ENCODE assay signal across 8 cellular contexts in genomic region chr16:2513405-2514332, GRCh38. TPM values are rescaled to one million over a fixed set of nuclear protein-coding genes. Genes with fewer than 3 reads are reported as not detected.
DNase-seq lines count a peak whose midpoint lies in the region; ATAC-seq and TF ChIP-seq lines count a peak whose summit lies in the region.

TSS of gene ATP6V0C (plus strand) at chr16:2513952. CDS start at chr16:2514104, 152 bp downstream.

- DNase-seq in NCI-H187 (lab: John Stamatoyannopoulos, UW) (peak; percentile 94 to 99), anterior cingulate cortex (lab: John Stamatoyannopoulos, UW) (peak; percentile 17 to 98 (median 89)), right cardiac atrium (peak; percentile 93 to 98 (median 97)), uterus (peak; percentile 90 to 91)

- peak in 1 of 4 experiments; percentile 21 for TF ChIP-seq CTCF in uterus (IDR thresholded peaks at IDR 0.05)

- peak; percentile 69 for ATAC-seq in GM18505 (IDR thresholded peaks at IDR 0.05; ENCODE audit: unreplicated experiment)
- ATAC-seq in HG02938 (IDR thresholded peaks at IDR 0.05; ENCODE audit: unreplicated experiment) = peak; percentile 57
- peak; percentile 80 to 89 for ATAC-seq in right cardiac atrium

- no peaks in the 10 kb centered on the region for H3K9me3 ChIP-seq in right cardiac atrium (ENCODE audit: control insufficient read depth, low read length)
- no peaks in the 10 kb centered on the region for H3K9me3 ChIP-seq in uterus

- H3K4me1 ChIP-seq in right cardiac atrium (ENCODE audit: control insufficient read depth, insufficient read depth, low read length) = peaks cover 20% of the 10 kb centered on the region
- peaks cover 26% of the 10 kb centered on the region for H3K4me1 ChIP-seq in rectal smooth muscle tissue (ENCODE audit: control insufficient read depth, insufficient read depth, low read length)
- peaks cover 12 to 37% of the 10 kb centered on the region in 2 donors for H3K4me1 ChIP-seq in uterus

- H3K27ac ChIP-seq in right cardiac atrium (ENCODE audit: low read length) (peak within 1 kb of the TSS; percentile 92), rectal smooth muscle tissue (ENCODE audit: low read depth, low read length) (peak within 1 kb of the TSS; percentile 99), uterus (peak within 1 kb of the TSS; percentile 96 to 97)

- H3K9ac ChIP-seq in rectal smooth muscle tissue (ENCODE audit: low read length) = peak within 1 kb of the TSS; percentile 74

- TF ChIP-seq POLR2A in GM18505 (IDR thresholded peaks at IDR 0.05; ENCODE audit: borderline replicate concordance, extremely low read depth, insufficient read depth, insufficient read length) (peak; percentile 95), uterus (IDR thresholded peaks at IDR 0.05) (peak; percentile 90 to 93)

- H3K4me3 ChIP-seq in right cardiac atrium (ENCODE audit: low read length) = peak within 1 kb of the TSS; percentile 97
- peak within 1 kb of the TSS; percentile 92 for H3K4me3 ChIP-seq in rectal smooth muscle tissue (ENCODE audit: low read length)
- H3K4me3 ChIP-seq in uterus = peak within 1 kb of the TSS; percentile 82 to 94

- WGBS in right cardiac atrium = 2% methylated on average over 122 of the region's 122 CpGs

- intact Hi-C loops in T-helper 2 cell treated with Interferon-gamma antibody and Interleukin-4, amounts not matched to agents 100 ng/mL and 5 ng/mL, for 36 hours (cut with micrococcal nuclease) = loop anchor here (1.0 kb wide), 1 partner anchor 19 kb away; no protein-coding TSS in a partner anchor
- intact Hi-C loops in right cardiac atrium (cut with DNase I) = no loop called here
- intact Hi-C loops in uterus (cut with DNase I; ENCODE audit: low total_unique reads) = no loop called here

- H3K27me3 ChIP-seq in right cardiac atrium (ENCODE audit: control insufficient read depth, insufficient read depth) = no peaks in the 10 kb centered on the region
- no peaks in the 10 kb centered on the region for H3K27me3 ChIP-seq in rectal smooth muscle tissue (ENCODE audit: control insufficient read depth, insufficient read depth, low read length)
- no peaks in the 10 kb centered on the region for H3K27me3 ChIP-seq in uterus

- H3K36me3 ChIP-seq in rectal smooth muscle tissue (ENCODE audit: control insufficient read depth, insufficient read depth, low read length) (no peaks in the 10 kb centered on the region), uterus (no peaks in the 10 kb centered on the region)

RNA-seq across cellular contexts. Expression of gene ATP6V0C, which starts in this region (rescaled TPM):
- total RNA-seq in T-helper 2 cell treated with Interferon-gamma antibody and Interleukin-4, amounts not matched to agents 100 ng/mL and 5 ng/mL, for 36 hours = 94.4 and 99.5 TPM in 2 replicates
- total RNA-seq in right cardiac atrium (100 to 1,000 TPM; 153 to 180 (median 179) TPM), uterus (100 to 1,000 TPM in 1 of 4 donors, 10 to 100 TPM in 3; 14.3 to 126 (median 41.4) TPM)
- polyA plus RNA-seq in right cardiac atrium = 206 TPM

Comparison
In these comparisons a context has a peak if more than half of its experiments do, and no peak if none do; other contexts are left out.
1. Peak in every context shown above with its lines: DNase-seq, ATAC-seq, H3K4me3 ChIP-seq and H3K27ac ChIP-seq.